15 cellular contexts compared by ENCODE assay signal in the genomic region with DNA sequence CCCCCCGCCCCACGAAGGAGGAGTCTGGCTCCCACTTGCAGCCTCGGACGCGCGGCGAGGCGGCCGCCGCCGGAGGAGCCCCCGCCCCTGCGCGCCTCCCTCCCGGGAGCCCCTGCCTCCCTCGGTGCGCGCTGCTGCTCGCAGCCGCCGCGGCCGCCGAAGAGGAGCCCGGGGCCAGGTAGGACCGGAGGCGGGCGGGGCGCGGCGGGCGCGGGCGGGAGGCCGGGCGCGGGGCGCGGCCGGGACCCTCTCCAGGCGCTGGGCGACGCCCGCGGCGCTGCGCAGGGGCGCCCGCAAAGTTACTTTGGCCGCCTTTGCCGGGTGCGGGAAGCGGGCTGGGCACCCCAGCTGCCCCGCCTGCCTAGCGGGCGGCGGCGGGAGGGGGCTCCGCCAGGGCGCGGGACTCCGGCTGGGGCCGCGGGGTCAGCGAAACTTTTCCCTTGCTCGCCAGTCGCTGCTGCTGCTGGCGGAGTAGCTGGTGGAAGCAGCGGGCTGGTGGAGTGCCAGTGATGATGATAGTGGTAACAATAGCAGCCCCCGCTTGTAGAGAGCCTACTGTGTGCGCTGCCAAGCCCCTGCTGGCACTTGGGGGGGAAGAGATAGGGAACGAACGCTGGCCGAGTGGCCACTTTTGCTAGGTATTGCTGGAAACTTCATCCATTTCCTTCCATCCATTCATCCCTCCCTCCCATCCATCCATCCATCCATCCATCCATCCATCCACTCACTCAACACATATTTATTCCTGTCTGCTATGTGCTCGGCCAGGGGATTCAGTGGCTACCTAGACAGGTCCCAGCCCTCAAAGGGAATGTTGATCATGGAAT. TPM values are rescaled to one million over a fixed set of nuclear protein-coding genes. Genes with fewer than 3 reads are reported as not detected.
DNase-seq lines count a peak whose midpoint lies in the region; ATAC-seq and TF ChIP-seq lines count a peak whose summit lies in the region.
"Had no signal": no experiment of that assay in that cellular context is flagged by ENCODE, and none has a peak within 500 bp of the region (broad histone marks: within the 10 kb centered on the region; RNA-seq: fewer than 3 reads in every experiment).

A gene with protein sequence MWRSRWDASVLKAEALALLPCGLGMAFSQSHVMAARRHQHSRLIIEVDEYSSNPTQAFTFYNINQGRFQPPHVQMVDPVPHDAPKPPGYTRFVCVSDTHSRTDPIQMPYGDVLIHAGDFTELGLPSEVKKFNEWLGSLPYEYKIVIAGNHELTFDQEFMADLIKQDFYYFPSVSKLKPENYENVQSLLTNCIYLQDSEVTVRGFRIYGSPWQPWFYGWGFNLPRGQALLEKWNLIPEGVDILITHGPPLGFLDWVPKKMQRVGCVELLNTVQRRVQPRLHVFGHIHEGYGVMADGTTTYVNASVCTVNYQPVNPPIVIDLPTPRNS (plus strand): TSS at position 34 of the 827 bp plus-strand sequence. CDS start 12,972 bp downstream, outside the sequence.

- no peaks in the 10 kb centered on the region for H4K20me1 ChIP-seq in OCI-LY7 (ENCODE audit: insufficient read depth, low read length)

- ATAC-seq in heart right ventricle (no peak), GM18858 (IDR thresholded peaks at IDR 0.05; ENCODE audit: unreplicated experiment) (no peak)

- DNase-seq in left ventricle myocardium inferior (no peak), heart right ventricle (no peak), nephron progenitor cell (peak; percentile 62), GM13977 (ENCODE audit: low spot score) (no peak), OCI-LY7 (ENCODE audit: low spot score) (no peak), CD14-positive monocyte (ENCODE audit: low spot score) (no peak)
- DNase-seq: activated CD4-positive, alpha-beta T cell treated with anti-CD3 and anti-CD28 coated beads for 48 hours; DMS 273 treated with DMSO at 0.1 percent for 48 hours; GOT3; KG1 had no signal

- no peaks in the 10 kb centered on the region for H3K79me2 ChIP-seq in OCI-LY7 (ENCODE audit: insufficient read depth, low read depth, low read length)

- no peak within 1 kb of the TSS for H2AFZ ChIP-seq in OCI-LY7 (ENCODE audit: low read length)

- H3K27ac ChIP-seq in left ventricle myocardium inferior (replicated peaks) (no peak within 1 kb of the TSS), heart right ventricle (no peak within 1 kb of the TSS), ectodermal cell (ENCODE audit: insufficient read depth, low read depth, low read length, poor library complexity, severe bottlenecking) (no peak within 1 kb of the TSS), OCI-LY7 (ENCODE audit: low read depth, low read length, poor library complexity, severe bottlenecking) (no peak within 1 kb of the TSS)

- BruUV-seq in OCI-LY7 (replicated peaks; lab: Mats Ljungman, UMichigan): no TSS peak

- H3K9me3 Mint-ChIP-seq in nephron progenitor cell (no peaks in the 10 kb centered on the region), CD14-positive monocyte (peaks cover 0 to 5% (median 1%) of the 10 kb centered on the region in 7 donors)
- H3K9me3 Mint-ChIP-seq: activated naive CD4-positive, alpha-beta T cell treated with anti-CD3 and anti-CD28 coated beads, Interleukin-2, amount 50 U/mL, for 24 hours; stimulated activated naive CD8-positive, alpha-beta T cell treated with anti-CD3 and anti-CD28 coated beads, Interleukin-15, Interleukin-2, amounts not matched to agents 100 ng/mL and 50 ng/mL, for 24 hours; T-helper 1 cell treated with Interleukin-12 subunit alpha and Interleukin-12 subunit beta and Interleukin-4 antibody, amounts not matched to agents 30 μg/mL and 1 μg/mL, for 36 hours had no signal

- H3K36me3 ChIP-seq in left ventricle myocardium inferior: no peaks in the 10 kb centered on the region
- H3K36me3 ChIP-seq in heart right ventricle: no peaks in the 10 kb centered on the region
- no peaks in the 10 kb centered on the region for H3K36me3 ChIP-seq in ectodermal cell (ENCODE audit: control insufficient read depth, insufficient read depth, low read length)
- no peaks in the 10 kb centered on the region for H3K36me3 ChIP-seq in OCI-LY7 (ENCODE audit: insufficient read depth, low read length)

- WGBS in heart right ventricle, 2 donors: 2% methylated on average over 38 to 67 of the region's 75 CpGs
- WGBS in ectodermal cell, 2 experiments: 3% methylated on average over 75 of the region's 75 CpGs

- in situ Hi-C loops in GM13977 (cut with MboI; ENCODE audit: low pct_unique_long_range_greater_than_20kb, low sequenced_read_pairs, unreplicated experiment): no loop called here

- H3K9me3 ChIP-seq in left ventricle myocardium inferior (replicated peaks): no peaks in the 10 kb centered on the region
- H3K9me3 ChIP-seq in heart right ventricle: no peaks in the 10 kb centered on the region
- H3K9me3 ChIP-seq in ectodermal cell (ENCODE audit: control insufficient read depth, low read length): no peaks in the 10 kb centered on the region
- no peaks in the 10 kb centered on the region for H3K9me3 ChIP-seq in OCI-LY7 (ENCODE audit: low read length)

- H3K4me1 ChIP-seq in left ventricle myocardium inferior (no peaks in the 10 kb centered on the region), heart right ventricle (no peaks in the 10 kb centered on the region), ectodermal cell (ENCODE audit: control insufficient read depth, insufficient read depth, low read length) (peaks cover 16% of the 10 kb centered on the region), OCI-LY7 (ENCODE audit: insufficient read depth, low read length, poor library complexity, severe bottlenecking) (no peaks in the 10 kb centered on the region)

- POLR2A ChIA-PET in OCI-LY7 (lab: Charles Lee): no interaction called here

- H3K4me2 ChIP-seq in OCI-LY7 (ENCODE audit: low read length): no peak within 1 kb of the TSS

- H3K4me3 Mint-ChIP-seq in nephron progenitor cell (peak within 1 kb of the TSS; percentile 85), CD14-positive monocyte (peak within 1 kb of the TSS in 1 of 2 donors; percentile 82)
- H3K4me3 Mint-ChIP-seq: activated naive CD4-positive, alpha-beta T cell treated with anti-CD3 and anti-CD28 coated beads, Interleukin-2, amount 50 U/mL, for 24 hours; stimulated activated naive CD8-positive, alpha-beta T cell treated with anti-CD3 and anti-CD28 coated beads, Interleukin-15, Interleukin-2, amounts not matched to agents 100 ng/mL and 50 ng/mL, for 24 hours; T-helper 1 cell treated with Interleukin-12 subunit alpha and Interleukin-12 subunit beta and Interleukin-4 antibody, amounts not matched to agents 30 μg/mL and 1 μg/mL, for 36 hours had no signal

- H3K27me3 Mint-ChIP-seq in nephron progenitor cell (ENCODE audit: low read depth, poor library complexity) (peaks cover 86% of the 10 kb centered on the region), CD14-positive monocyte (ENCODE audit: low read depth in 3 of 3) (peaks cover 49 to 67% (median 59%) of the 10 kb centered on the region in 3 donors)

- TF ChIP-seq CTCF in left ventricle myocardium inferior (IDR thresholded peaks at IDR 0.05; ENCODE audit: borderline replicate concordance) (no peak), heart right ventricle (IDR thresholded peaks at IDR 0.05) (no peak), nephron progenitor cell (IDR thresholded peaks at IDR 0.05) (no peak), GM13977 (IDR thresholded peaks at IDR 0.05; ENCODE audit: extremely low read depth, insufficient read depth, missing control alignments) (no peak), OCI-LY7 (conservative IDR thresholded peaks at IDR 0.05; ENCODE audit: low read length) (no peak), CD14-positive monocyte (IDR thresholded peaks at IDR 0.05) (no peak)

- intact Hi-C loops in left ventricle myocardium inferior (cut with micrococcal nuclease): no loop called here
- intact Hi-C loops in heart right ventricle (cut with DNase I): no loop called here
- intact Hi-C loops in OCI-LY7 (cut with micrococcal nuclease; ENCODE audit: unreplicated experiment): no loop called here
- intact Hi-C loops in CD14-positive monocyte (cut with micrococcal nuclease): no loop called here

- no peaks in the 10 kb centered on the region for H3K36me3 Mint-ChIP-seq in nephron progenitor cell (ENCODE audit: low read depth)
- no peaks in the 10 kb centered on the region for H3K36me3 Mint-ChIP-seq in CD14-positive monocyte
- H3K36me3 Mint-ChIP-seq: activated naive CD4-positive, alpha-beta T cell treated with anti-CD3 and anti-CD28 coated beads, Interleukin-2, amount 50 U/mL, for 24 hours had no signal

- H3K9me2 ChIP-seq in OCI-LY7 (ENCODE audit: insufficient read depth, low read length): no peaks in the 10 kb centered on the region

- H3K4me1 Mint-ChIP-seq in nephron progenitor cell (peaks cover 13% of the 10 kb centered on the region), CD14-positive monocyte (no peaks in the 10 kb centered on the region)

- CTCF ChIA-PET in OCI-LY7 (lab: Charles Lee; ENCODE audit: unreplicated experiment): no interaction called here

- H3K27ac Mint-ChIP-seq in nephron progenitor cell: no peak within 1 kb of the TSS
- no peak within 1 kb of the TSS for H3K27ac Mint-ChIP-seq in CD14-positive monocyte
- H3K27ac Mint-ChIP-seq: activated naive CD4-positive, alpha-beta T cell treated with anti-CD3 and anti-CD28 coated beads, Interleukin-2, amount 50 U/mL, for 24 hours; stimulated activated naive CD8-positive, alpha-beta T cell treated with anti-CD3 and anti-CD28 coated beads, Interleukin-15, Interleukin-2, amounts not matched to agents 100 ng/mL and 50 ng/mL, for 24 hours; T-helper 1 cell treated with Interleukin-12 subunit alpha and Interleukin-12 subunit beta and Interleukin-4 antibody, amounts not matched to agents 30 μg/mL and 1 μg/mL, for 36 hours had no signal

- H3K4me3 ChIP-seq in left ventricle myocardium inferior (peak within 1 kb of the TSS; percentile 34), heart right ventricle (peak within 1 kb of the TSS in 1 of 10 donors; percentile 39), ectodermal cell (ENCODE audit: insufficient read depth, low read depth, low read length) (peak within 1 kb of the TSS; percentile 35), OCI-LY7 (ENCODE audit: low read depth, low read length, poor library complexity, severe bottlenecking) (no peak within 1 kb of the TSS)

- H3K27me3 ChIP-seq in left ventricle myocardium inferior (ENCODE audit: low read depth) (peaks cover 96% of the 10 kb centered on the region), heart right ventricle (peaks cover 3 to 86% (median 75%) of the 10 kb centered on the region in 7 donors), ectodermal cell (ENCODE audit: control insufficient read depth, insufficient read depth, low read length, poor library complexity, severe bottlenecking) (peaks cover 52% of the 10 kb centered on the region)

RNA-seq across cellular contexts. Expression of the gene that starts here (rescaled TPM):
- not detected for total RNA-seq in left ventricle myocardium inferior
- not detected for total RNA-seq in heart right ventricle
- under 1 TPM in 1 of 2 donors, not detected in 1; 0.01 TPM for polyA plus RNA-seq in heart right ventricle
- polyA plus RNA-seq in ectodermal cell (2013, experiment 1 of 4): 2.0 TPM
- polyA plus RNA-seq in ectodermal cell (2013, experiment 2 of 4): 1.3 TPM
- polyA plus RNA-seq in ectodermal cell (2013, experiment 3 of 4): 0.53 TPM
- 1.1 TPM for polyA plus RNA-seq in ectodermal cell (2013, experiment 4 of 4)
- not detected in 2 replicates for total RNA-seq in OCI-LY7 (2014; rRNA removed; shearing (Covaris generic))
- total RNA-seq in OCI-LY7 (2022): not detected in 2 replicates
- not detected for polyA plus RNA-seq in CD14-positive monocyte
